In the genomic region with DNA sequence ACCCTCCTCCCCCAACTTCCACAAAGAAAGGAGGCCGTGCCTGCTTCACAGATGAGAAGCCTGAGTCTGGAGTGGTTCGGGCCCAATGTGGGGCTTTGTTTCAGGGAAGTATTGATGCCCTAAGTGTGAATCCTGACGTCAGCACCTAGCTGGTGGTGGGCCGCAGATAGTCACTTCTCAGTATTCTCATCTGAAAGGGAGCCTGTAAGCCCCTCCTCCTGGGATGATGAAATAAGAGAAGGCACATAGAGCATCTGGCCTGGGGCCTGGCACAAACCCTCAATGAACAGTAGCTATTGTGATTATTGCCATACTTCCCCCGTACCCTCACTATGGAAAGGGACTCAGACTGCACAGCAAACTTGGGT, we compare ENCODE assay signal across 18 cellular contexts. TPM values are rescaled to one million over a fixed set of nuclear protein-coding genes. Genes with fewer than 3 reads are reported as not detected.
DNase-seq lines count a peak whose midpoint lies in the region; FAIRE-seq and TF ChIP-seq lines count a peak whose summit lies in the region.
"Had no signal": no experiment of that assay in that cellular context is flagged by ENCODE, and none has a peak within 500 bp of the region (broad histone marks: within the 10 kb centered on the region; RNA-seq: fewer than 3 reads in every experiment).

No MANE protein-coding gene starts in this region.

- H3K9ac ChIP-seq in astrocyte (ENCODE audit: low read length), result no peak overlapping the region
- H3K9ac ChIP-seq in neural progenitor cell, result no peak overlapping the region
- H3K9ac ChIP-seq: GM23248 had no signal

- H3K4me2 ChIP-seq in astrocyte (ENCODE audit: low read length) (no peak overlapping the region), neural progenitor cell (peak overlapping the region; percentile 26)

- H3K27me3 Mint-ChIP-seq in astrocyte (ENCODE audit: low read depth, unreplicated experiment) (peaks cover 23% of the 10 kb centered on the region), neural progenitor cell (ENCODE audit: insufficient read depth, low read depth) (peaks cover 14% of the 10 kb centered on the region)

- peaks cover 15% of the 10 kb centered on the region for H3K4me1 Mint-ChIP-seq in astrocyte (ENCODE audit: low read depth, unreplicated experiment)
- peaks cover 81% of the 10 kb centered on the region for H3K4me1 Mint-ChIP-seq in neural progenitor cell

- H3K27ac Mint-ChIP-seq in astrocyte (ENCODE audit: unreplicated experiment), result no peak overlapping the region
- H3K27ac Mint-ChIP-seq in neural progenitor cell, result peak overlapping the region; percentile 63
- H3K27ac Mint-ChIP-seq: activated naive CD8-positive, alpha-beta T cell treated with anti-CD3 and anti-CD28 coated beads, Interleukin-2, amount 10 ng/mL, durations not matched to agents 7 days and 5 days; CD8-positive, alpha-beta memory T cell had no signal

- H3K36me3 ChIP-seq in astrocyte (ENCODE audit: insufficient read depth, low read length) (no peaks in the 10 kb centered on the region), neural progenitor cell (no peaks in the 10 kb centered on the region), HAP-1 (replicated peaks) (no peaks in the 10 kb centered on the region)

- peaks cover 30% of the 10 kb centered on the region for H3F3A ChIP-seq in neural progenitor cell (ENCODE audit: low read depth)

- H3K4me3 Mint-ChIP-seq in astrocyte (ENCODE audit: unreplicated experiment) (no peak overlapping the region), neural progenitor cell (no peak overlapping the region)
- H3K4me3 Mint-ChIP-seq: activated naive CD8-positive, alpha-beta T cell treated with anti-CD3 and anti-CD28 coated beads, Interleukin-2, amount 10 ng/mL, durations not matched to agents 7 days and 5 days; CD8-positive, alpha-beta memory T cell had no signal

- H3K9me3 ChIP-seq in astrocyte (ENCODE audit: insufficient read depth, low read depth, low read length) (no peaks in the 10 kb centered on the region), neural progenitor cell (ENCODE audit: low read depth) (no peaks in the 10 kb centered on the region), HAP-1 (no peaks in the 10 kb centered on the region)
- H3K9me3 ChIP-seq: psoas muscle had no signal

- H3K4me3 ChIP-seq in astrocyte (ENCODE audit: insufficient read depth, low read depth, low read length) (no peak overlapping the region), neural progenitor cell (no peak overlapping the region), HAP-1 (no peak overlapping the region)
- H3K4me3 ChIP-seq: GM23248, psoas muscle had no signal

- peaks cover 7% of the 10 kb centered on the region for H3K4me1 ChIP-seq in astrocyte (ENCODE audit: insufficient read depth, low read length)
- peaks cover 60% of the 10 kb centered on the region for H3K4me1 ChIP-seq in neural progenitor cell
- H3K4me1 ChIP-seq in HAP-1, result peaks cover 18% of the 10 kb centered on the region
- H3K4me1 ChIP-seq: psoas muscle had no signal

- H3K27ac ChIP-seq in astrocyte (ENCODE audit: low read depth, low read length) (no peak overlapping the region), neural progenitor cell (no peak overlapping the region)
- H3K27ac ChIP-seq: GM23248 had no signal

- no peak for FAIRE-seq in astrocyte (lab: Jason Lieb, UNC)
- FAIRE-seq: GM18507, keratinocyte, urothelium cell line had no signal

- in situ Hi-C loops in HAP-1 (cut with MboI; ENCODE audit: low sequenced_read_pairs), result no loop called here

- H4K20me1 ChIP-seq in astrocyte (ENCODE audit: insufficient read depth, low read length) (no peaks in the 10 kb centered on the region), neural progenitor cell (ENCODE audit: low read depth) (peaks cover 6% of the 10 kb centered on the region)

- H3K36me3 Mint-ChIP-seq in astrocyte (ENCODE audit: low read depth, unreplicated experiment), result no peaks in the 10 kb centered on the region
- no peaks in the 10 kb centered on the region for H3K36me3 Mint-ChIP-seq in neural progenitor cell
- H3K36me3 Mint-ChIP-seq: activated naive CD8-positive, alpha-beta T cell treated with anti-CD3 and anti-CD28 coated beads, Interleukin-2, amount 10 ng/mL, durations not matched to agents 7 days and 5 days; CD8-positive, alpha-beta memory T cell had no signal

- H3K27me3 ChIP-seq in astrocyte (ENCODE audit: insufficient read depth, low read length) (no peaks in the 10 kb centered on the region), neural progenitor cell (no peaks in the 10 kb centered on the region), HAP-1 (ENCODE audit: low read depth) (no peaks in the 10 kb centered on the region)

- H2AFZ ChIP-seq in astrocyte (ENCODE audit: low read depth, low read length) (peak overlapping the region; percentile 76), neural progenitor cell (replicated peaks) (no peak overlapping the region)

- DNase-seq in DMS 273 treated with DMSO at 0.1 percent for 48 hours (lab: John Stamatoyannopoulos, UW) (peak; percentile 46), NCI-H2171 (lab: John Stamatoyannopoulos, UW) (peak; percentile 84), astrocyte (ENCODE audit: low read depth) (no peak), neural progenitor cell (ENCODE audit: low spot score) (no peak), HAP-1 (ENCODE audit: low spot score in 2 of 2) (no peak), LoVo (ENCODE audit: low spot score) (no peak)
- DNase-seq in activated CD8-positive, alpha-beta memory T cell treated with anti-CD3 and anti-CD28 coated beads for 24 hours, result no peak
- DNase-seq: activated naive CD8-positive, alpha-beta T cell treated with anti-CD3 and anti-CD28 coated beads, Interleukin-2, amount 10 ng/mL, durations not matched to agents 7 days and 5 days; activated T-cell treated with anti-CD3 and anti-CD28 coated beads, Interleukin-2, amount 50 U/mL, for 1 hour; CD8-positive, alpha-beta memory T cell; cerebellar nuclear complex; GF-D8; NCI-H187 treated with DMSO at 0.1 percent for 48 hours; psoas muscle had no signal

- TF ChIP-seq CTCF in astrocyte (IDR thresholded peaks at IDR 0.05; ENCODE audit: insufficient read depth, low read depth, low read length), result no peak
- no peak for TF ChIP-seq CTCF in neural progenitor cell (IDR thresholded peaks at IDR 0.05)

- H3K79me2 ChIP-seq in astrocyte (ENCODE audit: insufficient read depth, low read length) (no peaks in the 10 kb centered on the region), neural progenitor cell (ENCODE audit: low read depth) (no peaks in the 10 kb centered on the region)

- H3K9me3 Mint-ChIP-seq in astrocyte (ENCODE audit: unreplicated experiment), result peaks cover under 1% of the 10 kb centered on the region
- H3K9me3 Mint-ChIP-seq in neural progenitor cell, result no peaks in the 10 kb centered on the region
- H3K9me3 Mint-ChIP-seq: activated naive CD8-positive, alpha-beta T cell treated with anti-CD3 and anti-CD28 coated beads, Interleukin-2, amount 10 ng/mL, durations not matched to agents 7 days and 5 days had no signal

RNA-seq across cellular contexts. Expression of a gene that starts 24.8 kb away (rescaled TPM):
- 4.5 and 5.7 TPM in 2 replicates for total RNA-seq in astrocyte
- total RNA-seq in neural progenitor cell (ENCODE audit: low replicate concordance), result 7.9 and 28.2 TPM in 2 replicates
- total RNA-seq: activated naive CD8-positive, alpha-beta T cell treated with anti-CD3 and anti-CD28 coated beads, Interleukin-2, amount 10 ng/mL, durations not matched to agents 7 days and 5 days; CD8-positive, alpha-beta memory T cell; GM23248 had no signal

Comparison
In these comparisons a context has a peak if more than half of its experiments do, and no peak if none do; other contexts are left out.
1. DNase-seq: peak in DMS 273 treated with DMSO at 0.1 percent for 48 hours (single experiment) and NCI-H2171 (single experiment); none in astrocyte (single experiment), neural progenitor cell (single experiment), HAP-1 (0 of 2), activated CD8-positive, alpha-beta memory T cell treated with anti-CD3 and anti-CD28 coated beads for 24 hours (single experiment) and LoVo (single experiment).